ENCODE assay signal across 2 cellular contexts in the genomic region with DNA sequence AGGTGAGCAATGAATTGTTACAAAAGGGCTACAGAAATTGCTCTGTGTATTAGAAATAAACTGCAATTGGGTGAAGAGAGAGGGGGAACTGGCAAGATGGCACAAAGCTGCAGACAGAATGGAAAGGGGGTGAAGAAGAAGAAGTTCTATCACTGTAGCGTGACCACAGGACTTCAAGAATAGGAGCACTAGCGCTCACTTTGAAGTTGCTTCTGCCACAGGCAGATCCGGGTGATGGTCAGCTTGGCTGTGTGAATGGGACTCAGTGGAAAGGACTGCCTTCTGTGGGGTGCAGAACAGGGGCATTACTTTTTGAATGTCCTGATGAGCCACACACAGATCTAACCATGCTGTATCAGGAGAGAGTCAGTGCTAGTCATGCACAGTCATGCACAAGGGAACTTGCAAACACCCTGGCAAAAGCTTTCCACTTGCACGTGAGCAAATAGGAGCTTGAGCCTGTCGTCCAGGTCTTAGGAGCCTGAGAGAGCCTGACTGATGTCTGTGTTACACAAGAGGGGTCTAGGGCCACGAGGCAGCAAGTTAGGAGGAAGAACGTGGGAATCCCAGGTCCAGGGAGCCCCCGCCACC.
TF ChIP-seq lines count a peak whose summit lies in the region.

No MANE protein-coding gene starts in this region.

TF ChIP-seq in HepG2, 621 proteins besides CTCF, POLR2A, EP300 and RAD21 (continues in another document):
- no peak for TF ChIP-seq MEIS1 (CRISPR knock-in tag; IDR thresholded peaks at IDR 0.05; ENCODE audit: borderline replicate concordance)
- no peak for TF ChIP-seq SP2 (CRISPR knock-in tag; IDR thresholded peaks at IDR 0.05)
- no peak for TF ChIP-seq HOXD1 (CRISPR knock-in tag; IDR thresholded peaks at IDR 0.05)
- TF ChIP-seq, protein P1, sequence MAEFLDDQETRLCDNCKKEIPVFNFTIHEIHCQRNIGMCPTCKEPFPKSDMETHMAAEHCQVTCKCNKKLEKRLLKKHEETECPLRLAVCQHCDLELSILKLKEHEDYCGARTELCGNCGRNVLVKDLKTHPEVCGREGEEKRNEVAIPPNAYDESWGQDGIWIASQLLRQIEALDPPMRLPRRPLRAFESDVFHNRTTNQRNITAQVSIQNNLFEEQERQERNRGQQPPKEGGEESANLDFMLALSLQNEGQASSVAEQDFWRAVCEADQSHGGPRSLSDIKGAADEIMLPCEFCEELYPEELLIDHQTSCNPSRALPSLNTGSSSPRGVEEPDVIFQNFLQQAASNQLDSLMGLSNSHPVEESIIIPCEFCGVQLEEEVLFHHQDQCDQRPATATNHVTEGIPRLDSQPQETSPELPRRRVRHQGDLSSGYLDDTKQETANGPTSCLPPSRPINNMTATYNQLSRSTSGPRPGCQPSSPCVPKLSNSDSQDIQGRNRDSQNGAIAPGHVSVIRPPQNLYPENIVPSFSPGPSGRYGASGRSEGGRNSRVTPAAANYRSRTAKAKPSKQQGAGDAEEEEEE (CRISPR knock-in tag; IDR thresholded peaks at IDR 0.05; ENCODE audit: borderline replicate concordance): no peak
- TF ChIP-seq, protein P2, sequence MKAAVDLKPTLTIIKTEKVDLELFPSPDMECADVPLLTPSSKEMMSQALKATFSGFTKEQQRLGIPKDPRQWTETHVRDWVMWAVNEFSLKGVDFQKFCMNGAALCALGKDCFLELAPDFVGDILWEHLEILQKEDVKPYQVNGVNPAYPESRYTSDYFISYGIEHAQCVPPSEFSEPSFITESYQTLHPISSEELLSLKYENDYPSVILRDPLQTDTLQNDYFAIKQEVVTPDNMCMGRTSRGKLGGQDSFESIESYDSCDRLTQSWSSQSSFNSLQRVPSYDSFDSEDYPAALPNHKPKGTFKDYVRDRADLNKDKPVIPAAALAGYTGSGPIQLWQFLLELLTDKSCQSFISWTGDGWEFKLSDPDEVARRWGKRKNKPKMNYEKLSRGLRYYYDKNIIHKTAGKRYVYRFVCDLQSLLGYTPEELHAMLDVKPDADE (CRISPR knock-in tag; IDR thresholded peaks at IDR 0.05): no peak
- TF ChIP-seq IRF2 (CRISPR knock-in tag; IDR thresholded peaks at IDR 0.05): no peak
- TF ChIP-seq IKZF1 (IDR thresholded peaks at IDR 0.05): no peak
- no peak for TF ChIP-seq ZNF562 (CRISPR knock-in tag; IDR thresholded peaks at IDR 0.05; ENCODE audit: borderline replicate concordance)
- no peak for TF ChIP-seq ZNF496 (CRISPR knock-in tag; IDR thresholded peaks at IDR 0.05; ENCODE audit: insufficient replicate concordance)
- TF ChIP-seq ZNF746 (CRISPR knock-in tag; IDR thresholded peaks at IDR 0.05): no peak
- no peak for TF ChIP-seq SOX5 (CRISPR knock-in tag; IDR thresholded peaks at IDR 0.05; ENCODE audit: borderline replicate concordance)
- peak; percentile 7 for TF ChIP-seq ASH2L (IDR thresholded peaks at IDR 0.05; ENCODE audit: insufficient read length, low read depth, low read length)
- peak; percentile 64 for TF ChIP-seq BHLHE40 (IDR thresholded peaks at IDR 0.05; ENCODE audit: low read length)
- TF ChIP-seq ZNF558 (CRISPR knock-in tag; IDR thresholded peaks at IDR 0.05; ENCODE audit: borderline replicate concordance): no peak
- TF ChIP-seq, protein P3, sequence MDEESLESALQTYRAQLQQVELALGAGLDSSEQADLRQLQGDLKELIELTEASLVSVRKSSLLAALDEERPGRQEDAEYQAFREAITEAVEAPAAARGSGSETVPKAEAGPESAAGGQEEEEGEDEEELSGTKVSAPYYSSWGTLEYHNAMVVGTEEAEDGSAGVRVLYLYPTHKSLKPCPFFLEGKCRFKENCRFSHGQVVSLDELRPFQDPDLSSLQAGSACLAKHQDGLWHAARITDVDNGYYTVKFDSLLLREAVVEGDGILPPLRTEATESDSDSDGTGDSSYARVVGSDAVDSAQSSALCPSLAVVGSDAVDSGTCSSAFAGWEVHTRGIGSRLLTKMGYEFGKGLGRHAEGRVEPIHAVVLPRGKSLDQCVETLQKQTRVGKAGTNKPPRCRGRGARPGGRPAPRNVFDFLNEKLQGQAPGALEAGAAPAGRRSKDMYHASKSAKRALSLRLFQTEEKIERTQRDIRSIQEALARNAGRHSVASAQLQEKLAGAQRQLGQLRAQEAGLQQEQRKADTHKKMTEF (CRISPR knock-in tag; IDR thresholded peaks at IDR 0.05): no peak
- no peak for TF ChIP-seq RBFOX2 (IDR thresholded peaks at IDR 0.05; ENCODE audit: low read depth, low read length)
- no peak for TF ChIP-seq ATM (IDR thresholded peaks at IDR 0.05; ENCODE audit: borderline replicate concordance)
- TF ChIP-seq ZNF563 (CRISPR knock-in tag; IDR thresholded peaks at IDR 0.05): 0 out of 2 replicates have a peak, but pooled peaks have one; percentile 11
- TF ChIP-seq ZNF703 (CRISPR knock-in tag; IDR thresholded peaks at IDR 0.05; ENCODE audit: borderline replicate concordance): no peak
- TF ChIP-seq, protein P4, sequence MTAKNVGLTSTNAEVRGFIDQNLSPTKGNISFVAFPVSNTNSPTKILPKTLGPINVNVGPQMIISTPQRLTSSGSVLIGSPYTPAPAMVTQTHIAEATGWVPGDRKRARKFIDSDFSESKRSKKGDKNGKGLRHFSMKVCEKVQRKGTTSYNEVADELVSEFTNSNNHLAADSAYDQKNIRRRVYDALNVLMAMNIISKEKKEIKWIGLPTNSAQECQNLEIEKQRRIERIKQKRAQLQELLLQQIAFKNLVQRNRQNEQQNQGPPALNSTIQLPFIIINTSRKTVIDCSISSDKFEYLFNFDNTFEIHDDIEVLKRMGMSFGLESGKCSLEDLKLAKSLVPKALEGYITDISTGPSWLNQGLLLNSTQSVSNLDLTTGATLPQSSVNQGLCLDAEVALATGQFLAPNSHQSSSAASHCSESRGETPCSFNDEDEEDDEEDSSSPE (CRISPR knock-in tag; IDR thresholded peaks at IDR 0.05): no peak
- no peak for TF ChIP-seq PHF8 (CRISPR knock-in tag; IDR thresholded peaks at IDR 0.05)
- no peak for TF ChIP-seq MED8 (CRISPR knock-in tag; IDR thresholded peaks at IDR 0.05; ENCODE audit: insufficient replicate concordance)
- TF ChIP-seq ZNF205 (CRISPR knock-in tag; IDR thresholded peaks at IDR 0.05): 0 out of 2 replicates have a peak, but pooled peaks have one; percentile 0
- TF ChIP-seq, protein P5, sequence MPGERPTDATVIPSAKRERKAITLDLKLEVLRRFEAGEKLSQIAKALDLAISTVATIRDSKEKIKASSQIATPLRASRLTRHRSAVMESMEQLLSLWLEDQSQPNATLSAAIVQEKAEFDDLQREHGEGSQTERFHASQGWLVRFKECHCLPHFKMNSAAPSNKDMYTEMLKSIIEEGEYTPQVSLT (CRISPR knock-in tag; IDR thresholded peaks at IDR 0.05; ENCODE audit: borderline replicate concordance, low read depth): no peak
- TF ChIP-seq ZBTB21 (CRISPR knock-in tag; IDR thresholded peaks at IDR 0.05): no peak
- TF ChIP-seq HNF4A (CRISPR knock-in tag; IDR thresholded peaks at IDR 0.05): peak; percentile 19; the same call in 1 of the 2 replicates
- 0 out of 2 replicates have a peak, but pooled peaks have one; percentile 18 for TF ChIP-seq SMAD1 (CRISPR knock-in tag; IDR thresholded peaks at IDR 0.05; ENCODE audit: borderline replicate concordance, low read depth)
- TF ChIP-seq FOSL1 (CRISPR knock-in tag; IDR thresholded peaks at IDR 0.05; ENCODE audit: borderline replicate concordance): no peak
- TF ChIP-seq ZNF431 (CRISPR knock-in tag; IDR thresholded peaks at IDR 0.05; ENCODE audit: borderline replicate concordance, low read depth): no peak

TF ChIP-seq in SK-N-SH, 30 proteins besides CTCF, POLR2A, EP300 and RAD21:
- TF ChIP-seq NFIC (IDR thresholded peaks at IDR 0.05; ENCODE audit: borderline replicate concordance): no peak
- no peak for TF ChIP-seq MEF2A (IDR thresholded peaks at IDR 0.05; ENCODE audit: borderline replicate concordance, low read depth)
- TF ChIP-seq CHD2 (IDR thresholded peaks at IDR 0.05; ENCODE audit: low read length, partially characterized antibody): no peak
- TF ChIP-seq, protein P6, sequence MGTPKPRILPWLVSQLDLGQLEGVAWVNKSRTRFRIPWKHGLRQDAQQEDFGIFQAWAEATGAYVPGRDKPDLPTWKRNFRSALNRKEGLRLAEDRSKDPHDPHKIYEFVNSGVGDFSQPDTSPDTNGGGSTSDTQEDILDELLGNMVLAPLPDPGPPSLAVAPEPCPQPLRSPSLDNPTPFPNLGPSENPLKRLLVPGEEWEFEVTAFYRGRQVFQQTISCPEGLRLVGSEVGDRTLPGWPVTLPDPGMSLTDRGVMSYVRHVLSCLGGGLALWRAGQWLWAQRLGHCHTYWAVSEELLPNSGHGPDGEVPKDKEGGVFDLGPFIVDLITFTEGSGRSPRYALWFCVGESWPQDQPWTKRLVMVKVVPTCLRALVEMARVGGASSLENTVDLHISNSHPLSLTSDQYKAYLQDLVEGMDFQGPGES (IDR thresholded peaks at IDR 0.05; ENCODE audit: low read depth, low read length): no peak
- TF ChIP-seq MXI1 (IDR thresholded peaks at IDR 0.05; ENCODE audit: low read depth, low read length): no peak
